Comparison of ENCODE assay signal across 9 cellular contexts in the genomic region with DNA sequence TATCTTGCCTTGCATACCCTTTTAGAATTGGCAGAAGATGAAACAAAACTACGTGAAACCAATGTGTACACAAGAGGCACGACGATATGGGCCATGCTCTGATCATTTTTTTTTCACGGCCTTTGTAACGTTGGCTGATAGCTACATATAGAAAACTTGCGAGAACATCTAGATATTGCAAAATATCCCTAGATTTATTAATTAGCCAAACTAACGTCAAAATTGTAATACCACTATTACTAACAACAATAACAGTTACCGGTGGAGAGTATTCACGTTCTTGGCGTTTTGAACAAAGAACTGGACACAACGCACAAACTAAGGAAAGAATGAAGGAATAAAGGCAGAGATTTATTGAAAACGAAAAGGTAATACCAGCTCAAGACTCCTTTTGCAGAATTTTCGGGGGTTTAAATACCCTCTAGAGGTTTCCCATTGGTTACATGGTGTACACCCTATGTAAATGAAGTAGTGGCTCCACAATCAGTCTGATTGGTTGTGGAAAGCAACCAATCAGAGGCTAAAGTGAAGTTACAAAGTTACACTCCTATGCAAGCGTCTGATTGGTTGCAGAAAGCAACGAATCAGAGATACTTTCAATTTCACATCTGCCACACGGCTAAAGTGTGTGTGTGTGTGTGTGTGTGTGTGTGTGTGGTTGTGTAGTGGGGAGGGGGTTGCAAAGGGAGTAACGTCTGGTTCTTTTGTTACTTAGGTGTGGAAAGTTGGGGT. TPM values are rescaled to one million over a fixed set of nuclear protein-coding genes. Genes with fewer than 3 reads are reported as not detected.
DNase-seq lines count a peak whose midpoint lies in the region; ATAC-seq and TF ChIP-seq lines count a peak whose summit lies in the region.
"Had no signal": no experiment of that assay in that cellular context is flagged by ENCODE, and none has a peak within 500 bp of the region (broad histone marks: within the 10 kb centered on the region; RNA-seq: fewer than 3 reads in every experiment).

No MANE protein-coding gene starts in this region.

- H3K4me3 Mint-ChIP-seq in activated CD4-positive, alpha-beta T cell treated with anti-CD3 and anti-CD28 coated beads, Interleukin-2, amount 10 ng/mL, durations not matched to agents 7 days and 5 days, result peak overlapping the region; percentile 85

- TF ChIP-seq CTCF in ascending aorta (IDR thresholded peaks at IDR 0.05), result no peak
- no peak for TF ChIP-seq CTCF in thoracic aorta (IDR thresholded peaks at IDR 0.05)

- ATAC-seq in left colon (peak; percentile 24), thoracic aorta (ENCODE audit: insufficient number of reproducible peaks, low FRiP score, low read depth) (no peak), GM18907 (IDR thresholded peaks at IDR 0.05; ENCODE audit: unreplicated experiment) (no peak)

- POLR2A ChIA-PET in activated CD4-positive, alpha-beta T cell treated with anti-CD3 and anti-CD28 coated beads, Interleukin-2, amount 10 ng/mL, durations not matched to agents 7 days and 5 days (lab: Charles Lee), result no interaction called here

- H3K4me1 ChIP-seq in ascending aorta (peaks cover 2 to 11% of the 10 kb centered on the region in 2 donors), thoracic aorta (ENCODE audit: control insufficient read depth in 1 of 2, low read depth in 2 of 2) (peaks cover 18 to 31% of the 10 kb centered on the region in 2 donors)

- H3K36me3 ChIP-seq in ascending aorta, result peaks cover under 1 to 2% of the 10 kb centered on the region in 2 donors
- H3K36me3 ChIP-seq in thoracic aorta, result no peaks in the 10 kb centered on the region

- no peaks in the 10 kb centered on the region for H3K9me3 ChIP-seq in ascending aorta
- no peaks in the 10 kb centered on the region for H3K9me3 ChIP-seq in thoracic aorta

- CTCF ChIA-PET in activated CD4-positive, alpha-beta T cell treated with anti-CD3 and anti-CD28 coated beads, Interleukin-2, amount 10 ng/mL, durations not matched to agents 7 days and 5 days (lab: Charles Lee), result interaction anchor here (0.7 kb wide), 1 partner anchor 392 kb away, joined by 5 read pairs; no protein-coding TSS in a partner anchor

- peak overlapping the region; percentile 97 for H3K27ac Mint-ChIP-seq in activated CD4-positive, alpha-beta T cell treated with anti-CD3 and anti-CD28 coated beads, Interleukin-2, amount 10 ng/mL, durations not matched to agents 7 days and 5 days

- peak overlapping the region; percentile 91 to 99 for H3K27ac ChIP-seq in ascending aorta
- peak overlapping the region; percentile 92 for H3K27ac ChIP-seq in thoracic aorta

- DNase-seq in activated CD4-positive, alpha-beta T cell treated with anti-CD3 and anti-CD28 coated beads, Interleukin-2, amount 10 ng/mL, durations not matched to agents 7 days and 5 days, result peak; percentile 46
- no peak for DNase-seq in activated CD4-positive, alpha-beta T cell treated with anti-CD3 and anti-CD28 coated beads for 1 hour
- DNase-seq in NCI-H2227 (lab: John Stamatoyannopoulos, UW; ENCODE audit: unreplicated experiment) (peak; percentile 93), ascending aorta (ENCODE audit: low spot score in 2 of 2) (no peak), left colon (no peak), thoracic aorta (ENCODE audit: low spot score) (no peak), posterior cingulate gyrus (no peak)

- intact Hi-C loops in ascending aorta (cut with DNase I) (loop anchor here (5.0 to 10.0 kb wide), 3 partner anchors 130 to 1978 kb away; a partner anchor contains a TSS), left colon (cut with DNase I, micrococcal nuclease) (no loop called here), posterior cingulate gyrus (cut with DNase I) (loop anchor here (5.0 kb wide), 1 partner anchor 210 kb away; a partner anchor contains a TSS)

- H3K36me3 Mint-ChIP-seq in activated CD4-positive, alpha-beta T cell treated with anti-CD3 and anti-CD28 coated beads, Interleukin-2, amount 10 ng/mL, durations not matched to agents 7 days and 5 days (ENCODE audit: low read depth), result peaks cover 19% of the 10 kb centered on the region

- H3K4me3 ChIP-seq in ascending aorta (peak overlapping the region; percentile 62 to 95), thoracic aorta (peak overlapping the region; percentile 99)

- H3K27me3 Mint-ChIP-seq in activated CD4-positive, alpha-beta T cell treated with anti-CD3 and anti-CD28 coated beads, Interleukin-2, amount 10 ng/mL, durations not matched to agents 7 days and 5 days, result peaks cover 2% of the 10 kb centered on the region

- H3K27me3 ChIP-seq in ascending aorta (no peaks in the 10 kb centered on the region), thoracic aorta (replicated peaks; ENCODE audit: insufficient read depth) (no peaks in the 10 kb centered on the region)
- H3K27me3 ChIP-seq: foreskin keratinocyte had no signal

- peaks cover 46% of the 10 kb centered on the region for H3K4me1 Mint-ChIP-seq in activated CD4-positive, alpha-beta T cell treated with anti-CD3 and anti-CD28 coated beads, Interleukin-2, amount 10 ng/mL, durations not matched to agents 7 days and 5 days

- peaks cover 6% of the 10 kb centered on the region for H3K9me3 Mint-ChIP-seq in activated CD4-positive, alpha-beta T cell treated with anti-CD3 and anti-CD28 coated beads, Interleukin-2, amount 10 ng/mL, durations not matched to agents 7 days and 5 days

RNA-seq across cellular contexts. Expression of a gene that starts 0.9 kb away (rescaled TPM):
- 10 to 100 TPM; 38.6 to 43.6 TPM for total RNA-seq in activated CD4-positive, alpha-beta T cell treated with anti-CD3 and anti-CD28 coated beads, Interleukin-2, amount 10 ng/mL, durations not matched to agents 7 days and 5 days
- total RNA-seq in ascending aorta (13.7 TPM), left colon (10 to 100 TPM; 23.6 to 27.5 TPM), thoracic aorta (10 to 100 TPM; 17.3 to 27.4 TPM)

Comparison
In these comparisons a context has a peak if more than half of its experiments do, and no peak if none do; other contexts are left out.
1. DNase-seq: peak in activated CD4-positive, alpha-beta T cell treated with anti-CD3 and anti-CD28 coated beads, Interleukin-2, amount 10 ng/mL, durations not matched to agents 7 days and 5 days (single experiment) and NCI-H2227 (single experiment); none in activated CD4-positive, alpha-beta T cell treated with anti-CD3 and anti-CD28 coated beads for 1 hour (single experiment), ascending aorta (0 of 2), left colon (0 of 2), thoracic aorta (single experiment) and posterior cingulate gyrus (0 of 10).
2. intact Hi-C loops: an anchor here in ascending aorta (5.0 to 10.0 kb wide) and posterior cingulate gyrus (5.0 kb wide); none called in left colon.